Comparison of ENCODE assay signal across 21 cellular contexts in genomic region chr5:116144103-116144502, GRCh38. TPM values are rescaled to one million over a fixed set of nuclear protein-coding genes. Genes with fewer than 3 reads are reported as not detected.
A peak's percentile ranks its signal among the peaks of the same experiment; 100 is the strongest.
DNase-seq lines count a peak whose midpoint lies in the region; ATAC-seq, FAIRE-seq and TF ChIP-seq lines count a peak whose summit lies in the region.
"Had no signal": no experiment of that assay in that cellular context is flagged by ENCODE, and none has a peak within 500 bp of the region (broad histone marks: within the 10 kb centered on the region; RNA-seq: fewer than 3 reads in every experiment).

No MANE protein-coding gene starts in this region.

- H3K18ac ChIP-seq in mesendoderm (ENCODE audit: low read length): no peak overlapping the region

- peak overlapping the region; percentile 3 for H3K27ac ChIP-seq in epithelial cell of prostate
- H3K27ac ChIP-seq in mesendoderm (ENCODE audit: low read depth, low read length): no peak overlapping the region
- no peak overlapping the region for H3K27ac ChIP-seq in pancreas
- H3K27ac ChIP-seq: tibial nerve had no signal

- no peak overlapping the region for H3K4ac ChIP-seq in mesendoderm (ENCODE audit: low read depth, low read length)

- H3K4me3 ChIP-seq in mesendoderm (ENCODE audit: low read length) (no peak overlapping the region), pancreas (no peak overlapping the region)
- H3K4me3 ChIP-seq: HAP-1, lung, tibial nerve had no signal

- no peak overlapping the region for H2BK5ac ChIP-seq in mesendoderm (ENCODE audit: low read length)

- peaks cover 2% of the 10 kb centered on the region for H3K79me1 ChIP-seq in mesendoderm (ENCODE audit: low read length)

- no peak overlapping the region for H4K8ac ChIP-seq in mesendoderm (ENCODE audit: low read depth, low read length)

- H3K23ac ChIP-seq in mesendoderm (ENCODE audit: low read length): no peak overlapping the region

- H3K4me1 ChIP-seq in mesendoderm (ENCODE audit: control insufficient read depth, low read depth, low read length): no peaks in the 10 kb centered on the region
- no peaks in the 10 kb centered on the region for H3K4me1 ChIP-seq in pancreas
- H3K4me1 ChIP-seq: HAP-1, tibial nerve had no signal

- no peaks in the 10 kb centered on the region for H3K36me3 ChIP-seq in mesendoderm (ENCODE audit: control insufficient read depth, insufficient read depth, low read length)
- no peaks in the 10 kb centered on the region for H3K36me3 ChIP-seq in pancreas
- H3K36me3 ChIP-seq: HAP-1 had no signal

- no peak overlapping the region for H4K5ac ChIP-seq in mesendoderm (ENCODE audit: low read length)

- H3K56ac ChIP-seq in mesendoderm (ENCODE audit: low read length): no peak overlapping the region

- ATAC-seq in GM18511 (IDR thresholded peaks at IDR 0.05; ENCODE audit: unreplicated experiment) (no peak), pancreas (no peak)
- ATAC-seq: effector memory CD8-positive, alpha-beta T cell; HepG2 had no signal

- intact Hi-C loops in pancreas (cut with DNase I): no loop called here

- H3K27me3 ChIP-seq in mesendoderm (ENCODE audit: insufficient read depth, low read length, poor library complexity): no peaks in the 10 kb centered on the region
- no peaks in the 10 kb centered on the region for H3K27me3 ChIP-seq in pancreas
- H3K27me3 ChIP-seq: tibial nerve had no signal

- H3K79me2 ChIP-seq in mesendoderm (ENCODE audit: control insufficient read depth, insufficient read depth, low read length): no peaks in the 10 kb centered on the region

- H3K4me2 ChIP-seq in mesendoderm (ENCODE audit: low read length): no peak overlapping the region

- peak; percentile 49 for DNase-seq in ELR (ENCODE audit: low read depth)
- DNase-seq in RCC 7860 (ENCODE audit: low spot score): peak; percentile 50
- DNase-seq in epithelial cell of prostate (ENCODE audit: low read depth, low spot score): no peak
- peak; percentile 39 for DNase-seq in mesendoderm
- no peak for DNase-seq in SK-N-DZ (ENCODE audit: low spot score)
- no peak for DNase-seq in pancreas
- no peak for DNase-seq in activated CD4-positive, alpha-beta T cell treated with anti-CD3 and anti-CD28 coated beads, Interleukin-2, amount 50 U/mL, for 48 hours
- DNase-seq: amygdala; cerebellar nuclear complex; DMS79; effector memory CD8-positive, alpha-beta T cell; kidney; NCI-H1436; NCI-H2171; SHP77; stimulated activated CD4-positive, alpha-beta T cell treated with anti-CD3 and anti-CD28 coated beads, Interleukin-4, amount 100 ng/mL, for 1 hour had no signal

- H2BK120ac ChIP-seq in mesendoderm (ENCODE audit: low read depth, low read length): no peak overlapping the region

- no peak overlapping the region for H2AK5ac ChIP-seq in mesendoderm (ENCODE audit: low read length)

- FAIRE-seq in RCC 7860 (lab: Jason Lieb, UNC) (peak; percentile 68), pancreas (lab: Jason Lieb, UNC) (no peak)
- FAIRE-seq: HepG2 had no signal

- no peak for TF ChIP-seq CTCF in pancreas (IDR thresholded peaks at IDR 0.05)

- no peaks in the 10 kb centered on the region for H3K9me3 ChIP-seq in pancreas
- H3K9me3 ChIP-seq: HAP-1 had no signal

- H3K9ac ChIP-seq in mesendoderm (ENCODE audit: low read length): no peak overlapping the region

- H2BK15ac ChIP-seq in mesendoderm (replicated peaks; ENCODE audit: low read depth): no peak overlapping the region

RNA-seq across cellular contexts. Expression of gene COMMD10, which starts 59.3 kb away (rescaled TPM):
- 43.6 TPM for polyA plus RNA-seq in mesendoderm (2013, experiment 1 of 2)
- polyA plus RNA-seq in mesendoderm (2013, experiment 2 of 2): 41.2 TPM
- 37.4 and 42.6 TPM in 2 replicates for polyA plus RNA-seq in SK-N-DZ (2014; cell fraction: cytosol; rRNA removed)
- 19.1 and 31.7 TPM in 2 replicates for polyA plus RNA-seq in SK-N-DZ (2014; cell fraction: nucleus; rRNA removed)
- total RNA-seq in pancreas: 10 to 100 TPM; 12.8 to 21.8 (median 14.7) TPM
- polyA plus RNA-seq in pancreas: 10 to 100 TPM; 14.3 to 14.8 TPM

Comparison
In these comparisons a context has a peak if more than half of its experiments do, and no peak if none do; other contexts are left out.
1. DNase-seq: peak in ELR (single experiment), RCC 7860 (single experiment) and mesendoderm (single experiment); none in epithelial cell of prostate (single experiment), SK-N-DZ (single experiment), pancreas (0 of 6) and activated CD4-positive, alpha-beta T cell treated with anti-CD3 and anti-CD28 coated beads, Interleukin-2, amount 50 U/mL, for 48 hours (0 of 2).